23 cellular contexts compared by ENCODE assay signal in the genomic region with DNA sequence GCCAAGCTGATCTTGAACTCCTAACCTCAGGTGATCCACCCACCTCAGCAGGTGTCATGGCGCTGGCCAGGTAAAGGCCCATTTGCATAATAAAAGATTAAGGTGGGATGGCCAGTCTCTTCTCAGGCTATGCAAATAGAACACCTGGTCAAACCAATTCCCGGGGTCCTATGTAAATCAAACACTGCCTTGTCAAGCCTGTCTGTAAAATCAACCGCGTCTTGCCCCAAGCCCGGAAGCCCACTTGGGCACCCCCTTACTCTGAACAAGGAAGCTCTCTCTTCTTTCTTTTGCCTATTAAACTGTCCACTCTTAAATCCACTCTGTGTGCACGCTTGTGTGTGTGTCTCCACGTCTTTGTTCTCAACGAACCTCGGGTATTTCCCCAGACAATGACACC. TPM values are rescaled to one million over a fixed set of nuclear protein-coding genes. Genes with fewer than 3 reads are reported as not detected.
A peak's percentile ranks its signal among the peaks of the same experiment; 100 is the strongest.
DNase-seq lines count a peak whose midpoint lies in the region; ATAC-seq and TF ChIP-seq lines count a peak whose summit lies in the region.
"Had no signal": no experiment of that assay in that cellular context is flagged by ENCODE, and none has a peak within 500 bp of the region (broad histone marks: within the 10 kb centered on the region; RNA-seq: fewer than 3 reads in every experiment).

No MANE protein-coding gene starts in this region.

- H3K4me1 Mint-ChIP-seq in GM23338 (peaks cover 21% of the 10 kb centered on the region), endodermal cell (peaks cover 8% of the 10 kb centered on the region)

- no peaks in the 10 kb centered on the region for H3K79me2 ChIP-seq in GM23338 (replicated peaks; ENCODE audit: insufficient read depth)

- H3K9me2 ChIP-seq in GM23338 (ENCODE audit: insufficient read depth): no peaks in the 10 kb centered on the region; the same call in 1 of the 2 replicates

- H3K4me1 ChIP-seq in GM23338 (ENCODE audit: insufficient read depth) (peaks cover 16% of the 10 kb centered on the region), endodermal cell (ENCODE audit: control insufficient read depth, insufficient read depth, low read length) (no peaks in the 10 kb centered on the region)

- peaks cover 14% of the 10 kb centered on the region for H3K9me3 ChIP-seq in endodermal cell (ENCODE audit: control insufficient read depth, low read length)

- H3K36me3 ChIP-seq in GM23338 (ENCODE audit: insufficient read depth): no peaks in the 10 kb centered on the region; the same call in 1 of the 2 replicates
- H3K36me3 ChIP-seq in endodermal cell (ENCODE audit: control insufficient read depth, insufficient read depth, low read length): no peaks in the 10 kb centered on the region

- peak overlapping the region; percentile 22 for H3K27ac Mint-ChIP-seq in GM23338
- peak overlapping the region; percentile 6 for H3K27ac Mint-ChIP-seq in endodermal cell
- H3K27ac Mint-ChIP-seq: CD8-positive, alpha-beta T cell had no signal

- peak; percentile 91 for ATAC-seq in GM23338
- ATAC-seq in GM19467 (IDR thresholded peaks at IDR 0.05; ENCODE audit: unreplicated experiment): no peak
- ATAC-seq: CD8-positive, alpha-beta T cell; HCT116; T-helper 17 cell had no signal

- H3K36me3 Mint-ChIP-seq in GM23338 (ENCODE audit: low read depth) (peaks cover 8% of the 10 kb centered on the region), endodermal cell (ENCODE audit: low read depth) (no peaks in the 10 kb centered on the region)
- H3K36me3 Mint-ChIP-seq: CD8-positive, alpha-beta T cell had no signal

- H3K4me2 ChIP-seq in GM23338: peak overlapping the region; percentile 56

- H3K9ac ChIP-seq in endodermal cell (ENCODE audit: extremely low read depth, low read length, poor library complexity, severe bottlenecking): no peak overlapping the region

- no peaks in the 10 kb centered on the region for H4K20me1 ChIP-seq in GM23338 (replicated peaks; ENCODE audit: insufficient read depth)

- H3K27ac ChIP-seq in GM23338 (ENCODE audit: low read depth): peak overlapping the region; percentile 34; the same call in 1 of the 2 replicates
- H3K27ac ChIP-seq in endodermal cell (ENCODE audit: low read depth, low read length): no peak overlapping the region
- H3K27ac ChIP-seq: SK-N-MC had no signal

- no peak overlapping the region for H2AFZ ChIP-seq in GM23338

- DNase-seq in GM23338 (ENCODE audit: low spot score): peak; percentile 92
- peak; percentile 11 for DNase-seq in NCI-H526 treated with DMSO at 0.1 percent for 48 hours (lab: John Stamatoyannopoulos, UW)
- peak; percentile 66 for DNase-seq in endodermal cell
- peak; percentile 62 for DNase-seq in iPS-NIHi7 (ENCODE audit: extremely low spot score)
- DNase-seq in activated effector memory CD4-positive, alpha-beta T cell treated with anti-CD3 and anti-CD28 coated beads, Interleukin-2, amount 50 U/mL, for 16 hours: no peak
- no peak for DNase-seq in dermis blood vessel endothelial cell
- DNase-seq in NCI-H1048 (lab: John Stamatoyannopoulos, UW): no peak
- DNase-seq: AML-193; C1 segment of cervical spinal cord; CD8-positive, alpha-beta T cell; DND-41; KG1; NCI-H1105 treated with DMSO at 0.1 percent for 48 hours; NCI-H1694 treated with DMSO at 0.1 percent for 48 hours; NCI-H446; NCI-H774; SHP77; SW 1271; T-helper 17 cell had no signal

- TF ChIP-seq CTCF in GM23338 (conservative IDR thresholded peaks at IDR 0.05; ENCODE audit: low read depth in 2 of 2): no peak
- TF ChIP-seq CTCF in endodermal cell (conservative IDR thresholded peaks at IDR 0.05): no peak

- H3K4me3 ChIP-seq in GM23338 (peak overlapping the region; percentile 22; the same call in 1 of the 2 replicates), endodermal cell (ENCODE audit: low read length) (no peak overlapping the region)
- H3K4me3 ChIP-seq: SK-N-MC had no signal

- H3K27me3 Mint-ChIP-seq in GM23338 (ENCODE audit: insufficient read depth, low read depth, poor library complexity) (peaks cover 4% of the 10 kb centered on the region), endodermal cell (ENCODE audit: insufficient read depth) (no peaks in the 10 kb centered on the region)

- H3K27me3 ChIP-seq in GM23338 (ENCODE audit: insufficient read depth): no peaks in the 10 kb centered on the region
- no peaks in the 10 kb centered on the region for H3K27me3 ChIP-seq in endodermal cell (ENCODE audit: control insufficient read depth, insufficient read depth, low read length, poor library complexity, severe bottlenecking)

- 74 to 88% methylated on average over 5 to 9 of the region's 9 CpGs for WGBS in endodermal cell (ENCODE audit: insufficient coverage in 1 of 2, insufficient read length in 1 of 2), 2 experiments

- H3K4me3 Mint-ChIP-seq in GM23338: peak overlapping the region; percentile 1; the same call in 1 of the 3 replicates
- H3K4me3 Mint-ChIP-seq in endodermal cell: no peak overlapping the region
- H3K4me3 Mint-ChIP-seq: CD8-positive, alpha-beta T cell; T-helper 17 cell had no signal

- peaks cover 33% of the 10 kb centered on the region for H3K9me3 Mint-ChIP-seq in GM23338
- H3K9me3 Mint-ChIP-seq in endodermal cell: peaks cover 25% of the 10 kb centered on the region
- H3K9me3 Mint-ChIP-seq: CD8-positive, alpha-beta T cell had no signal

- no peaks in the 10 kb centered on the region for H3F3A ChIP-seq in GM23338 (replicated peaks; ENCODE audit: low read depth)

RNA-seq across cellular contexts. Expression of gene POC1A, which starts 13.0 kb away (rescaled TPM):
- total RNA-seq in GM23338 (2014; rRNA removed; shearing (Covaris generic)): 26.7 and 33.0 TPM in 2 replicates
- polyA plus RNA-seq in GM23338 (2016; fragmentation: Nextera tagmentation; extraction: Ambion mirVana): 18.4 and 19.1 TPM in 2 replicates
- total RNA-seq in endodermal cell (10 to 100 TPM; 19.7 to 24.0 TPM), dermis blood vessel endothelial cell (3.7 and 17.6 TPM in 2 replicates)
- 18.8 TPM for polyA plus RNA-seq in endodermal cell (2013, experiment 1 of 2)
- 19.5 TPM for polyA plus RNA-seq in endodermal cell (2013, experiment 2 of 2)

RNA-seq across cellular contexts. Expression of gene ALAS1, which starts 30.7 kb away (rescaled TPM):
- 37.7 and 42.8 TPM in 2 replicates for total RNA-seq in GM23338 (2014; rRNA removed; shearing (Covaris generic))
- polyA plus RNA-seq in GM23338 (2016; fragmentation: Nextera tagmentation; extraction: Ambion mirVana): 17.8 and 19.2 TPM in 2 replicates
- 10 to 100 TPM; 33.6 to 50.1 TPM for total RNA-seq in endodermal cell
- 49.3 TPM for polyA plus RNA-seq in endodermal cell (2013, experiment 1 of 2)
- 41.2 TPM for polyA plus RNA-seq in endodermal cell (2013, experiment 2 of 2)
- 41.0 and 51.7 TPM in 2 replicates for total RNA-seq in dermis blood vessel endothelial cell

RNA-seq across cellular contexts. Expression of gene TLR9, which starts 58.2 kb away (rescaled TPM):
- total RNA-seq in GM23338 (2014; rRNA removed; shearing (Covaris generic)): not detected in 2 replicates
- polyA plus RNA-seq in GM23338 (2016; fragmentation: Nextera tagmentation; extraction: Ambion mirVana): not detected in 2 replicates
- total RNA-seq in endodermal cell: under 1 TPM in 1 of 2 donors, not detected in 1; 0.11 TPM
- polyA plus RNA-seq in endodermal cell (2013, experiment 1 of 2): 0.18 TPM
- polyA plus RNA-seq in endodermal cell (2013, experiment 2 of 2): 0.17 TPM
- under 0.01 TPM in 1 of 2 replicates, not detected in the other for total RNA-seq in dermis blood vessel endothelial cell
- total RNA-seq: A172 had no signal

Comparison
In these comparisons a context has a peak if more than half of its experiments do, and no peak if none do; other contexts are left out.
1. DNase-seq: peak in GM23338 (single experiment), NCI-H526 treated with DMSO at 0.1 percent for 48 hours (single experiment), endodermal cell (single experiment) and iPS-NIHi7 (single experiment); none in activated effector memory CD4-positive, alpha-beta T cell treated with anti-CD3 and anti-CD28 coated beads, Interleukin-2, amount 50 U/mL, for 16 hours (single experiment), dermis blood vessel endothelial cell (single experiment) and NCI-H1048 (single experiment).